Comparison of ENCODE assay signal across 19 cellular contexts in genomic region chr3:79558943-79559342, GRCh38.
DNase-seq lines count a peak whose midpoint lies in the region; TF ChIP-seq lines count a peak whose summit lies in the region.
"Had no signal": no experiment of that assay in that cellular context is flagged by ENCODE, and none has a peak within 500 bp of the region (broad histone marks: within the 10 kb centered on the region; RNA-seq: fewer than 3 reads in every experiment).

No MANE protein-coding gene starts in this region.

- H3K27ac ChIP-seq in HL-60 (replicated peaks) (no peak overlapping the region), osteoblast (ENCODE audit: low read depth, low read length) (no peak overlapping the region)
- H3K27ac ChIP-seq: SK-N-MC had no signal

- DNase-seq in HL-60 (ENCODE audit: low read depth in 1 of 2, low spot score in 1 of 2) (peak; percentile 1 to 2), NOMO-1 (lab: John Stamatoyannopoulos, UW; ENCODE audit: unreplicated experiment in 2 of 2) (peak; percentile 14 to 64), choroid plexus epithelial cell (ENCODE audit: low read depth) (peak; percentile 26), osteoblast (ENCODE audit: insufficient read length, low spot score, missing footprints) (peak; percentile 5), medulla oblongata (ENCODE audit: extremely low spot score) (no peak), NCI-H146 treated with DMSO at 0.1 percent for 48 hours (lab: John Stamatoyannopoulos, UW; ENCODE audit: unreplicated experiment) (no peak), GOT3 (lab: John Stamatoyannopoulos, UW) (no peak)
- DNase-seq: AML-193, COR-L47, DMS 273 treated with DMSO at 0.1 percent for 48 hours, DND-41, Kasumi-1, NCI-H187, NCI-H2107, NCI-H510A treated with DMSO at 0.1 percent for 48 hours, NCI-H774, Right ventricle myocardium superior, T-cell had no signal

- TF ChIP-seq CTCF in HL-60 (IDR thresholded peaks at IDR 0.05; ENCODE audit: insufficient read depth, low read length), result no peak
- TF ChIP-seq CTCF in choroid plexus epithelial cell (conservative IDR thresholded peaks at IDR 0.05; ENCODE audit: low read depth, low read length), result no peak
- no peak for TF ChIP-seq CTCF in osteoblast (IDR thresholded peaks at IDR 0.05; ENCODE audit: extremely low read depth, low read depth, low read length)

- no peaks in the 10 kb centered on the region for H3K79me2 ChIP-seq in osteoblast (ENCODE audit: insufficient read depth, low read length)

- no peak overlapping the region for H3K4me3 ChIP-seq in HL-60 (replicated peaks; ENCODE audit: insufficient read depth, low read length)
- H3K4me3 ChIP-seq in choroid plexus epithelial cell (ENCODE audit: low read depth, low read length), result no peak overlapping the region
- H3K4me3 ChIP-seq in osteoblast (ENCODE audit: insufficient read depth, low read length), result no peak overlapping the region
- H3K4me3 ChIP-seq: SK-N-MC had no signal

- H3K27me3 ChIP-seq in HL-60 (ENCODE audit: insufficient read depth, poor library complexity, severe bottlenecking), result peaks cover 2% of the 10 kb centered on the region
- H3K27me3 ChIP-seq in osteoblast (ENCODE audit: insufficient read depth, low read length), result no peaks in the 10 kb centered on the region

- H3K9me3 ChIP-seq in osteoblast (ENCODE audit: low read depth, low read length), result no peaks in the 10 kb centered on the region

- H3K4me1 ChIP-seq in osteoblast (ENCODE audit: insufficient read depth, low read length), result no peaks in the 10 kb centered on the region

- no peak overlapping the region for H3K4me2 ChIP-seq in osteoblast (ENCODE audit: insufficient read depth, low read length)

- no peaks in the 10 kb centered on the region for H3K36me3 ChIP-seq in osteoblast (ENCODE audit: insufficient read depth, low read length)

- H4K20me1 ChIP-seq in osteoblast (ENCODE audit: insufficient read depth, low read length), result no peaks in the 10 kb centered on the region

- no peak overlapping the region for H2AFZ ChIP-seq in osteoblast (ENCODE audit: low read length)

Comparison
In these comparisons a context has a peak if more than half of its experiments do, and no peak if none do; other contexts are left out.
1. DNase-seq: peak in HL-60 (2 of 2), NOMO-1 (2 of 2), choroid plexus epithelial cell (single experiment) and osteoblast (single experiment); none in medulla oblongata (single experiment), NCI-H146 treated with DMSO at 0.1 percent for 48 hours (single experiment) and GOT3 (single experiment).